In genomic region chr11:112694244-112694643, GRCh38 we compare ENCODE assay signal across 19 cellular contexts.
DNase-seq lines count a peak whose midpoint lies in the region; ATAC-seq and TF ChIP-seq lines count a peak whose summit lies in the region.
"Had no signal": no experiment of that assay in that cellular context is flagged by ENCODE, and none has a peak within 500 bp of the region (broad histone marks: within the 10 kb centered on the region; RNA-seq: fewer than 3 reads in every experiment).

No MANE protein-coding gene starts in this region.

- POLR2A ChIA-PET in MCF 10A (lab: Yijun Ruan, JAX) = interaction anchor here (0.7 kb wide), 1 partner anchor 371 kb away, joined by 3 read pairs; no protein-coding TSS in a partner anchor

- in situ Hi-C loops in mammary epithelial cell (cut with MboI; ENCODE audit: low sequenced_read_pairs in 2 of 2) = no loop called here

- no TSS peak for BruUV-seq in MCF 10A (replicated peaks; lab: Mats Ljungman, UMichigan)
- no TSS peak for BruUV-seq in mammary epithelial cell (replicated peaks; lab: Mats Ljungman, UMichigan)

- H3K36me3 ChIP-seq in breast epithelium (no peaks in the 10 kb centered on the region), mammary epithelial cell (ENCODE audit: insufficient read depth, low read length) (no peaks in the 10 kb centered on the region), WERI-Rb-1 (no peaks in the 10 kb centered on the region)

- H3K27ac Mint-ChIP-seq in MCF 10A (ENCODE audit: low read depth, unreplicated experiment) = no peak overlapping the region
- H3K27ac Mint-ChIP-seq: CD8-positive, alpha-beta T cell; T-helper 1 cell treated with Interleukin-12 subunit alpha and Interleukin-12 subunit beta and Interleukin-4 antibody, amounts not matched to agents 30 μg/mL and 1 μg/mL, for 36 hours had no signal

- CTCF ChIA-PET in MCF 10A (lab: Yijun Ruan, JAX) = interaction anchor here (0.7 to 1.0 kb wide), 3 partner anchors 24 to 917 kb away, joined by 3 read pairs; no protein-coding TSS in a partner anchor
- CTCF ChIA-PET in mammary epithelial cell (lab: Charles Lee; ENCODE audit: low non-redundant PET) = no interaction called here

- H3K27ac ChIP-seq in breast epithelium (no peak overlapping the region), mammary epithelial cell (ENCODE audit: insufficient read depth, low read depth, low read length) (no peak overlapping the region), WERI-Rb-1 (no peak overlapping the region)

- H3K36me3 Mint-ChIP-seq in MCF 10A (ENCODE audit: insufficient read depth, unreplicated experiment) = peaks cover 6% of the 10 kb centered on the region
- H3K36me3 Mint-ChIP-seq: CD8-positive, alpha-beta T cell had no signal

- no peaks in the 10 kb centered on the region for H4K20me1 ChIP-seq in mammary epithelial cell (ENCODE audit: insufficient read depth, low read length)

- peaks cover 8% of the 10 kb centered on the region for H3K4me1 Mint-ChIP-seq in MCF 10A (ENCODE audit: insufficient read depth, unreplicated experiment)

- no peaks in the 10 kb centered on the region for H3K4me1 ChIP-seq in breast epithelium
- peaks cover 14% of the 10 kb centered on the region for H3K4me1 ChIP-seq in mammary epithelial cell (ENCODE audit: insufficient read depth, low read length)

- no peaks in the 10 kb centered on the region for H3K9me3 Mint-ChIP-seq in MCF 10A (ENCODE audit: unreplicated experiment)
- H3K9me3 Mint-ChIP-seq: CD8-positive, alpha-beta T cell; T-helper 1 cell treated with Interleukin-12 subunit alpha and Interleukin-12 subunit beta and Interleukin-4 antibody, amounts not matched to agents 30 μg/mL and 1 μg/mL, for 36 hours had no signal

- H3K27me3 ChIP-seq in breast epithelium (no peaks in the 10 kb centered on the region), mammary epithelial cell (ENCODE audit: insufficient read depth, low read length) (no peaks in the 10 kb centered on the region), WERI-Rb-1 (ENCODE audit: insufficient read depth, low read depth, severe bottlenecking) (no peaks in the 10 kb centered on the region)

- intact Hi-C loops in MCF 10A (cut with micrococcal nuclease) = no loop called here
- intact Hi-C loops in breast epithelium (cut with DNase I; ENCODE audit: low total_unique reads) = no loop called here
- intact Hi-C loops in mammary epithelial cell (cut with micrococcal nuclease) = no loop called here

- 90% methylated on average over 1 of the region's 1 CpG for WGBS in mammary epithelial cell (ENCODE audit: low coverage, missing lambda C conversion rate)

- H3K4me2 ChIP-seq in mammary epithelial cell (ENCODE audit: insufficient read depth, low read depth, low read length) = no peak overlapping the region

- H3K9ac ChIP-seq in mammary epithelial cell (ENCODE audit: insufficient read depth, low read length) = no peak overlapping the region

- peak; percentile 16 for DNase-seq in MCF 10A (ENCODE audit: unreplicated experiment)
- DNase-seq in breast epithelium (ENCODE audit: low spot score in 2 of 2) = no peak
- peak; percentile 33 for DNase-seq in mammary epithelial cell
- DNase-seq in myocyte (ENCODE audit: low read depth) = peak; percentile 19
- DNase-seq in OCI-M2 (lab: John Stamatoyannopoulos, UW; ENCODE audit: unreplicated experiment) = no peak
- no peak for DNase-seq in WERI-Rb-1
- DNase-seq: 8988T; CD8-positive, alpha-beta T cell; GF-D8; Kasumi-1; NCI-H1105 treated with DMSO at 0.1 percent for 48 hours; NCI-H1694 treated with DMSO at 0.1 percent for 48 hours; NCI-H774; SIG-M5 had no signal

- H3K27me3 Mint-ChIP-seq in MCF 10A (ENCODE audit: insufficient read depth, unreplicated experiment) = no peaks in the 10 kb centered on the region

- peak overlapping the region; percentile 25 for H2AFZ ChIP-seq in mammary epithelial cell (ENCODE audit: low read depth, low read length)

- no peak overlapping the region for H3K4me3 Mint-ChIP-seq in MCF 10A (ENCODE audit: unreplicated experiment)
- H3K4me3 Mint-ChIP-seq: CD8-positive, alpha-beta T cell; T-helper 1 cell treated with Interleukin-12 subunit alpha and Interleukin-12 subunit beta and Interleukin-4 antibody, amounts not matched to agents 30 μg/mL and 1 μg/mL, for 36 hours had no signal

- H3K4me3 ChIP-seq in breast epithelium (no peak overlapping the region), mammary epithelial cell (replicated peaks in 1 of 3; ENCODE audit: insufficient read depth in 1 of 3, low read depth in 2 of 3, low read length in 3 of 3) (no peak overlapping the region), WERI-Rb-1 (ENCODE audit: low read depth, low read length) (no peak overlapping the region)

- H3K79me2 ChIP-seq in mammary epithelial cell (ENCODE audit: insufficient read depth, low read length) = no peaks in the 10 kb centered on the region

- no peak for TF ChIP-seq POLR2A in breast epithelium (IDR thresholded peaks at IDR 0.05)

- H3K9me3 ChIP-seq in breast epithelium (no peaks in the 10 kb centered on the region), mammary epithelial cell (replicated peaks; ENCODE audit: insufficient read depth, low read length) (no peaks in the 10 kb centered on the region), WERI-Rb-1 (ENCODE audit: severe bottlenecking) (no peaks in the 10 kb centered on the region)

- TF ChIP-seq CTCF in MCF 10A (IDR thresholded peaks at IDR 0.05; ENCODE audit: unreplicated experiment) (no peak), breast epithelium (IDR thresholded peaks at IDR 0.05) (no peak), mammary epithelial cell (conservative IDR thresholded peaks at IDR 0.05 in 1 of 2, IDR thresholded peaks at IDR 0.05 in 1 of 2; ENCODE audit: extremely low read depth in 1 of 2, insufficient read depth in 1 of 2, low read depth in 1 of 2, low read length in 2 of 2) (no peak), WERI-Rb-1 (IDR thresholded peaks at IDR 0.05; ENCODE audit: low read depth, low read length) (no peak)

- ATAC-seq in HG02852 (IDR thresholded peaks at IDR 0.05; ENCODE audit: unreplicated experiment) (no peak), HG02885 (IDR thresholded peaks at IDR 0.05; ENCODE audit: poor library complexity, unreplicated experiment) (no peak)
- ATAC-seq: CD8-positive, alpha-beta T cell; HepG2; Panc1 had no signal

- dilution Hi-C loops in mammary epithelial cell (cut with HindIII; ENCODE audit: low sequenced_read_pairs) = no loop called here

Comparison
In these comparisons a context has a peak if more than half of its experiments do, and no peak if none do; other contexts are left out.
1. DNase-seq: peak in MCF 10A (single experiment), mammary epithelial cell (single experiment) and myocyte (single experiment); none in breast epithelium (0 of 2), OCI-M2 (single experiment) and WERI-Rb-1 (single experiment).